15 cellular contexts compared by ENCODE assay signal in the genomic region with DNA sequence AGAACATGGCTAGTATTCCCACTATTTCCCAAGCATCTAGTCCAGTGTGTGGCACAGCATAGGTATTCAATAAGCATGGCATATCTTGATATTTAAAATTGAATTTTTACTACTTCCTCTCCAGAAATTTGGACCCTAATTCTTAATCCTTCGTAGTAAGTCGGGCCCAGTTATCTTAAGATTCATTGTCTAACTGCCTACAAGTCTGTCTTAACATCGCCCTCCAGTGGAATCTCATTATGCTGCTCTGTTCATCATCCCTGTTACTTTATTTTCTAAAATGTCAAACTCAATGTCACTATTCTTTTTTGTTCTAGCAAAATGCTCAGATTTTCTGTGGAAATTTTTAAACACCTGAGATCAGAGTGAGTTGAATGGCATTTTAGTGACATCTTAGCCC.
DNase-seq lines count a peak whose midpoint lies in the region; ATAC-seq and TF ChIP-seq lines count a peak whose summit lies in the region.
"Had no signal": no experiment of that assay in that cellular context is flagged by ENCODE, and none has a peak within 500 bp of the region (broad histone marks: within the 10 kb centered on the region; RNA-seq: fewer than 3 reads in every experiment).

No MANE protein-coding gene starts in this region.

- ATAC-seq in CD8-positive, alpha-beta T cell = no peak
- ATAC-seq in right cardiac atrium (no peak), GM19397 (IDR thresholded peaks at IDR 0.05; ENCODE audit: unreplicated experiment) (no peak)
- ATAC-seq: left colon, WTC11 had no signal

- H2BK120ac ChIP-seq in mesendoderm (ENCODE audit: low read depth, low read length) = no peak overlapping the region

- H3K4me3 Mint-ChIP-seq in CD8-positive, alpha-beta T cell = no peak overlapping the region
- H3K4me3 Mint-ChIP-seq: activated naive CD4-positive, alpha-beta T cell treated with anti-CD3 and anti-CD28 coated beads, Interleukin-2, amount 10 ng/mL, durations not matched to agents 7 days and 5 days; CD4-positive, CD25-positive, alpha-beta regulatory T cell; WTC11 had no signal

- no peaks in the 10 kb centered on the region for H3K9me3 Mint-ChIP-seq in CD8-positive, alpha-beta T cell
- H3K9me3 Mint-ChIP-seq: activated naive CD4-positive, alpha-beta T cell treated with anti-CD3 and anti-CD28 coated beads, Interleukin-2, amount 10 ng/mL, durations not matched to agents 7 days and 5 days had no signal

- H3K27ac ChIP-seq in VCaP = no peak overlapping the region
- H3K27ac ChIP-seq in mesendoderm (ENCODE audit: low read depth, low read length) = no peak overlapping the region
- no peak overlapping the region for H3K27ac ChIP-seq in CD8-positive, alpha-beta T cell (ENCODE audit: low read depth, low read length)
- no peak overlapping the region for H3K27ac ChIP-seq in right cardiac atrium (ENCODE audit: low read length)
- H3K27ac ChIP-seq: SJSA1, stomach had no signal

- peak; percentile 39 for DNase-seq in mesendoderm
- no peak for DNase-seq in CD8-positive, alpha-beta T cell
- no peak for DNase-seq in right cardiac atrium
- no peak for DNase-seq in GDM1 (lab: John Stamatoyannopoulos, UW)
- DNase-seq: activated naive CD4-positive, alpha-beta T cell treated with anti-CD3 and anti-CD28 coated beads, Interleukin-2, amount 10 ng/mL, durations not matched to agents 7 days and 5 days; CD4-positive, CD25-positive, alpha-beta regulatory T cell; left colon; NCI-H526; stomach had no signal

- H3K27ac Mint-ChIP-seq in CD8-positive, alpha-beta T cell = no peak overlapping the region
- H3K27ac Mint-ChIP-seq: activated naive CD4-positive, alpha-beta T cell treated with anti-CD3 and anti-CD28 coated beads, Interleukin-2, amount 10 ng/mL, durations not matched to agents 7 days and 5 days; CD4-positive, CD25-positive, alpha-beta regulatory T cell; WTC11 had no signal

- H3K56ac ChIP-seq in mesendoderm (ENCODE audit: low read length) = no peak overlapping the region

- no peaks in the 10 kb centered on the region for H3K36me3 Mint-ChIP-seq in CD8-positive, alpha-beta T cell
- H3K36me3 Mint-ChIP-seq: activated naive CD4-positive, alpha-beta T cell treated with anti-CD3 and anti-CD28 coated beads, Interleukin-2, amount 10 ng/mL, durations not matched to agents 7 days and 5 days; CD4-positive, CD25-positive, alpha-beta regulatory T cell had no signal

- H3K79me2 ChIP-seq in mesendoderm (ENCODE audit: control insufficient read depth, insufficient read depth, low read length) = no peaks in the 10 kb centered on the region

- H3K79me1 ChIP-seq in mesendoderm (ENCODE audit: low read length) = no peaks in the 10 kb centered on the region

- intact Hi-C loops in CD8-positive, alpha-beta T cell (cut with DNase I, micrococcal nuclease) = no loop called here
- intact Hi-C loops in right cardiac atrium (cut with DNase I) = no loop called here

- no CpG with 5 or more reads among the region's 3 CpGs for WGBS in mesendoderm (ENCODE audit: extremely low coverage, insufficient coverage, low lambda C conversion rate)
- 34% methylated on average over 3 of the region's 3 CpGs for WGBS in right cardiac atrium

- H2BK5ac ChIP-seq in mesendoderm (ENCODE audit: low read length) = no peak overlapping the region

- H3K18ac ChIP-seq in mesendoderm (ENCODE audit: low read length) = no peak overlapping the region

- H2BK15ac ChIP-seq in mesendoderm (replicated peaks; ENCODE audit: low read depth) = no peak overlapping the region

- no peak overlapping the region for H2AK5ac ChIP-seq in mesendoderm (ENCODE audit: low read length)

- H3K4me1 ChIP-seq in mesendoderm (ENCODE audit: control insufficient read depth, low read depth, low read length) = no peaks in the 10 kb centered on the region
- H3K4me1 ChIP-seq in CD8-positive, alpha-beta T cell (ENCODE audit: insufficient read depth, low read length) = no peaks in the 10 kb centered on the region
- H3K4me1 ChIP-seq in right cardiac atrium (ENCODE audit: control insufficient read depth, insufficient read depth, low read length) = no peaks in the 10 kb centered on the region
- H3K4me1 ChIP-seq: SJSA1, stomach had no signal

- no peaks in the 10 kb centered on the region for H3K4me1 Mint-ChIP-seq in CD8-positive, alpha-beta T cell (ENCODE audit: low read depth)
- H3K4me1 Mint-ChIP-seq: activated naive CD4-positive, alpha-beta T cell treated with anti-CD3 and anti-CD28 coated beads, Interleukin-2, amount 10 ng/mL, durations not matched to agents 7 days and 5 days; CD4-positive, CD25-positive, alpha-beta regulatory T cell; WTC11 had no signal

- H3K4me3 ChIP-seq in mesendoderm (ENCODE audit: low read length) (no peak overlapping the region), right cardiac atrium (ENCODE audit: low read length) (no peak overlapping the region)
- no peak overlapping the region for H3K4me3 ChIP-seq in CD8-positive, alpha-beta T cell (ENCODE audit: low read depth, low read length)
- H3K4me3 ChIP-seq: SJSA1, stomach had no signal

- no peaks in the 10 kb centered on the region for H3K27me3 ChIP-seq in mesendoderm (ENCODE audit: insufficient read depth, low read length, poor library complexity)
- H3K27me3 ChIP-seq in CD8-positive, alpha-beta T cell (ENCODE audit: insufficient read depth, low read length) = no peaks in the 10 kb centered on the region
- no peaks in the 10 kb centered on the region for H3K27me3 ChIP-seq in right cardiac atrium (ENCODE audit: control insufficient read depth, insufficient read depth)
- H3K27me3 ChIP-seq: SJSA1, stomach had no signal

- H3K9me3 ChIP-seq in CD8-positive, alpha-beta T cell (ENCODE audit: low read length) = no peaks in the 10 kb centered on the region
- no peaks in the 10 kb centered on the region for H3K9me3 ChIP-seq in right cardiac atrium (ENCODE audit: control insufficient read depth, low read length)
- H3K9me3 ChIP-seq: SJSA1, stomach had no signal

- no peak overlapping the region for H3K4me2 ChIP-seq in mesendoderm (ENCODE audit: low read length)

- H3K4ac ChIP-seq in mesendoderm (ENCODE audit: low read depth, low read length) = no peak overlapping the region

- no peak overlapping the region for H4K8ac ChIP-seq in mesendoderm (ENCODE audit: low read depth, low read length)

- no peak overlapping the region for H4K5ac ChIP-seq in mesendoderm (ENCODE audit: low read length)

- TF ChIP-seq CTCF in GM12873 (IDR thresholded peaks at IDR 0.05; ENCODE audit: insufficient read depth, low read depth, low read length, missing control alignments) (peak; percentile 27), LNCAP (IDR thresholded peaks at IDR 0.05) (peak; percentile 60), VCaP (conservative IDR thresholded peaks at IDR 0.05) (0 out of 2 replicates have a peak, but pooled peaks have one; percentile 8)
- TF ChIP-seq CTCF in CD8-positive, alpha-beta T cell (IDR thresholded peaks at IDR 0.05) = no peak

- H3K36me3 ChIP-seq in mesendoderm (ENCODE audit: control insufficient read depth, insufficient read depth, low read length) = no peaks in the 10 kb centered on the region
- H3K36me3 ChIP-seq in CD8-positive, alpha-beta T cell (ENCODE audit: insufficient read depth, low read length) = no peaks in the 10 kb centered on the region
- H3K36me3 ChIP-seq: SJSA1, stomach had no signal

- no peak overlapping the region for H3K9ac ChIP-seq in mesendoderm (ENCODE audit: low read length)

- CTCF ChIA-PET in CD8-positive, alpha-beta T cell (lab: Charles Lee) = no interaction called here

- no peak overlapping the region for H3K23ac ChIP-seq in mesendoderm (ENCODE audit: low read length)

- POLR2A ChIA-PET in CD8-positive, alpha-beta T cell (lab: Charles Lee) = no interaction called here

- H3K27me3 Mint-ChIP-seq in CD8-positive, alpha-beta T cell (ENCODE audit: low read depth) = no peaks in the 10 kb centered on the region
- H3K27me3 Mint-ChIP-seq: activated naive CD4-positive, alpha-beta T cell treated with anti-CD3 and anti-CD28 coated beads, Interleukin-2, amount 10 ng/mL, durations not matched to agents 7 days and 5 days; CD4-positive, CD25-positive, alpha-beta regulatory T cell had no signal
